ENCODE assay signal across 1 cellular context in the genomic region with DNA sequence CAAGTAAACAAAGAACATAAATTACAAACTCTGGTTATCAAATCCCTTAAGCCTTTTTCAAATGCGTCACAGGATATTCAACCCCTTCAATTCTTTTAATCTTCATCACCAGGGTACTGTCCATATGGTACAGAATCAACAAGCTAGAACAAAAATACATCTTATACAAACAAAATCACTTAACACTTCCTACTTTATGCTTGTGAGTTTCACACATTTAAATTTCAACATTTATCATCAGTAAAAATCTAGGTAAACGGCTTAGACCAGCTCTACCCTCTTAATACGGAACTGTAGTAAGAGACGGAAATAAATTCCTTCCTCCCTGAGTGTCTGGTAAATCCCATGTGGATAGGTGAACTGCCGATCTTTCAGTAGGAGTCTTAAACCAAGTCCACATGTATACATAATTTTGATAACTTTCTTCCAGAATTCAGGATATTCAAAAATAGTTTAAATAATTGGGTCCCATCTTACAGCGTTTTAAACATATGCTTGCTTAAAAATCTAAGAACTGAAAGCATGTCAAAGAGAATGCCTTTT.
TF ChIP-seq lines count a peak whose summit lies in the region.

No MANE protein-coding gene starts in this region.

TF ChIP-seq in GM23338, 12 proteins besides CTCF, POLR2A, EP300 and RAD21 (continued from another document):
- TF ChIP-seq, protein P1, sequence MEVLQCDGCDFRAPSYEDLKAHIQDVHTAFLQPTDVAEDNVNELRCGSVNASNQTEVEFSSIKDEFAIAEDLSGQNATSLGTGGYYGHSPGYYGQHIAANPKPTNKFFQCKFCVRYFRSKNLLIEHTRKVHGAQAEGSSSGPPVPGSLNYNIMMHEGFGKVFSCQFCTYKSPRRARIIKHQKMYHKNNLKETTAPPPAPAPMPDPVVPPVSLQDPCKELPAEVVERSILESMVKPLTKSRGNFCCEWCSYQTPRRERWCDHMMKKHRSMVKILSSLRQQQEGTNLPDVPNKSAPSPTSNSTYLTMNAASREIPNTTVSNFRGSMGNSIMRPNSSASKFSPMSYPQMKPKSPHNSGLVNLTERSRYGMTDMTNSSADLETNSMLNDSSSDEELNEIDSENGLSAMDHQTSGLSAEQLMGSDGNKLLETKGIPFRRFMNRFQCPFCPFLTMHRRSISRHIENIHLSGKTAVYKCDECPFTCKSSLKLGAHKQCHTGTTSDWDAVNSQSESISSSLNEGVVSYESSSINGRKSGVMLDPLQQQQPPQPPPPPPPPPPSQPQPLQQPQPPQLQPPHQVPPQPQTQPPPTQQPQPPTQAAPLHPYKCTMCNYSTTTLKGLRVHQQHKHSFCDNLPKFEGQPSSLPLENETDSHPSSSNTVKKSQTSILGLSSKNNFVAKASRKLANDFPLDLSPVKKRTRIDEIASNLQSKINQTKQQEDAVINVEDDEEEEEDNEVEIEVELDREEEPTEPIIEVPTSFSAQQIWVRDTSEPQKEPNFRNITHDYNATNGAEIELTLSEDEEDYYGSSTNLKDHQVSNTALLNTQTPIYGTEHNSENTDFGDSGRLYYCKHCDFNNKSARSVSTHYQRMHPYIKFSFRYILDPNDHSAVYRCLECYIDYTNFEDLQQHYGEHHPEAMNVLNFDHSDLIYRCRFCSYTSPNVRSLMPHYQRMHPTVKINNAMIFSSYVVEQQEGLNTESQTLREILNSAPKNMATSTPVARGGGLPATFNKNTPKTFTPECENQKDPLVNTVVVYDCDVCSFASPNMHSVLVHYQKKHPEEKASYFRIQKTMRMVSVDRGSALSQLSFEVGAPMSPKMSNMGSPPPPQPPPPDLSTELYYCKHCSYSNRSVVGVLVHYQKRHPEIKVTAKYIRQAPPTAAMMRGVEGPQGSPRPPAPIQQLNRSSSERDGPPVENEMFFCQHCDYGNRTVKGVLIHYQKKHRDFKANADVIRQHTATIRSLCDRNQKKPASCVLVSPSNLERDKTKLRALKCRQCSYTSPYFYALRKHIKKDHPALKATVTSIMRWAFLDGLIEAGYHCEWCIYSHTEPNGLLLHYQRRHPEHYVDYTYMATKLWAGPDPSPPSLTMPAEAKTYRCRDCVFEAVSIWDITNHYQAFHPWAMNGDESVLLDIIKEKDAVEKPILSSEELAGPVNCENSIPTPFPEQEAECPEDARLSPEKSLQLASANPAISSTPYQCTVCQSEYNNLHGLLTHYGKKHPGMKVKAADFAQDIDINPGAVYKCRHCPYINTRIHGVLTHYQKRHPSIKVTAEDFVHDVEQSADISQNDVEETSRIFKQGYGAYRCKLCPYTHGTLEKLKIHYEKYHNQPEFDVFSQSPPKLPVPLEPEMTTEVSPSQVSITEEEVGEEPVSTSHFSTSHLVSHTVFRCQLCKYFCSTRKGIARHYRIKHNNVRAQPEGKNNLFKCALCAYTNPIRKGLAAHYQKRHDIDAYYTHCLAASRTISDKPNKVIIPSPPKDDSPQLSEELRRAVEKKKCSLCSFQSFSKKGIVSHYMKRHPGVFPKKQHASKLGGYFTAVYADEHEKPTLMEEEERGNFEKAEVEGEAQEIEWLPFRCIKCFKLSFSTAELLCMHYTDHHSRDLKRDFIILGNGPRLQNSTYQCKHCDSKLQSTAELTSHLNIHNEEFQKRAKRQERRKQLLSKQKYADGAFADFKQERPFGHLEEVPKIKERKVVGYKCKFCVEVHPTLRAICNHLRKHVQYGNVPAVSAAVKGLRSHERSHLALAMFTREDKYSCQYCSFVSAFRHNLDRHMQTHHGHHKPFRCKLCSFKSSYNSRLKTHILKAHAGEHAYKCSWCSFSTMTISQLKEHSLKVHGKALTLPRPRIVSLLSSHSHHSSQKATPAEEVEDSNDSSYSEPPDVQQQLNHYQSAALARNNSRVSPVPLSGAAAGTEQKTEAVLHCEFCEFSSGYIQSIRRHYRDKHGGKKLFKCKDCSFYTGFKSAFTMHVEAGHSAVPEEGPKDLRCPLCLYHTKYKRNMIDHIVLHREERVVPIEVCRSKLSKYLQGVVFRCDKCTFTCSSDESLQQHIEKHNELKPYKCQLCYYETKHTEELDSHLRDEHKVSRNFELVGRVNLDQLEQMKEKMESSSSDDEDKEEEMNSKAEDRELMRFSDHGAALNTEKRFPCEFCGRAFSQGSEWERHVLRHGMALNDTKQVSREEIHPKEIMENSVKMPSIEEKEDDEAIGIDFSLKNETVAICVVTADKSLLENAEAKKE (CRISPR knock-in tag; IDR thresholded peaks at IDR 0.05) = no peak
